Comparison of ENCODE assay signal across 8 cellular contexts in the genomic region with DNA sequence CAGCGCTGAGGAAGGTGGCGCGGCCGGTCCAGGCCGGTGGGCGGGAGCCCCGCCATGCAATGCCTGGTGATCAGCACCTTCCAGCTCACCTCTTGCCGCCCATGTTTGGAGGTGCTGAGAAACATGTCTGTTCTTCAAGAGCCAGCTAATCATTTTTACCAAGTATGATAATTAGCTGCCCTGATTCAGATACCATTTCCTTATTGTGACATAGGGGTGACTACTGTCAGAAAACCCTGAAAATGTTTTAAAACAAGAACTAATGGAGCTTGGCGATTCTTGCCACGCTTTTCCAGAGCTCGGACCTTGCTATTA. TPM values are rescaled to one million over a fixed set of nuclear protein-coding genes. Genes with fewer than 3 reads are reported as not detected.
DNase-seq lines count a peak whose midpoint lies in the region; ATAC-seq, FAIRE-seq and TF ChIP-seq lines count a peak whose summit lies in the region.

No MANE protein-coding gene starts in this region.

- no peaks in the 10 kb centered on the region for H3K36me3 Mint-ChIP-seq in activated CD4-positive, alpha-beta T cell treated with anti-CD3 and anti-CD28 coated beads for 36 hours (ENCODE audit: low read depth)

- no peaks in the 10 kb centered on the region for H3K79me2 ChIP-seq in HepG2 (ENCODE audit: insufficient read depth, low read length)

- TF ChIP-seq CTCF in body of pancreas (IDR thresholded peaks at IDR 0.05) (no peak), HepG2 (CRISPR knock-in tag; IDR thresholded peaks at IDR 0.05) (no peak)

- FAIRE-seq in HepG2 (lab: Jason Lieb, UNC) = no peak

- H3K4me2 ChIP-seq in HepG2 (ENCODE audit: low read depth, low read length) = peak overlapping the region; percentile 88

- H3K27me3 ChIP-seq in body of pancreas = no peaks in the 10 kb centered on the region
- H3K27me3 ChIP-seq in HepG2 (ENCODE audit: control insufficient read depth in 1 of 2, insufficient read depth in 2 of 2, low read length in 2 of 2) = peaks cover 0 to 47% of the 10 kb centered on the region in 2 experiments; a peak in 3 of 5 replicates

- no peak overlapping the region for H3K9ac ChIP-seq in HepG2 (ENCODE audit: insufficient read depth, low read depth, low read length)

- no peak for TF ChIP-seq EP300 in HepG2 (IDR thresholded peaks at IDR 0.05; ENCODE audit: low read depth in 2 of 2, low read length in 2 of 2)
- TF ChIP-seq EP300 in HepG2 (CRISPR knock-in tag; IDR thresholded peaks at IDR 0.05; ENCODE audit: borderline replicate concordance) = no peak

- H3K9me3 ChIP-seq in body of pancreas (no peaks in the 10 kb centered on the region), HepG2 (ENCODE audit: low read length) (no peaks in the 10 kb centered on the region)

- peaks cover 24% of the 10 kb centered on the region for H3K4me1 Mint-ChIP-seq in activated CD4-positive, alpha-beta T cell treated with anti-CD3 and anti-CD28 coated beads for 36 hours

- H3K4me1 ChIP-seq in body of pancreas (peaks cover 34% of the 10 kb centered on the region), HepG2 (ENCODE audit: insufficient read depth, low read length) (no peaks in the 10 kb centered on the region)

- in situ Hi-C loops in HepG2 (cut with HindIII; ENCODE audit: extremely low pct_ligation_motif_present, low pct_unique_long_range_greater_than_20kb) = no loop called here

- DNase-seq in activated CD4-positive, alpha-beta T cell treated with anti-CD3 and anti-CD28 coated beads for 36 hours = peak; percentile 32
- DNase-seq in activated CD4-positive, alpha-beta T cell treated with anti-CD3 and anti-CD28 coated beads, Interleukin-2, amount 50 U/mL, for 4 hours = no peak
- DNase-seq in body of pancreas = no peak
- DNase-seq in HepG2 (ENCODE audit: low spot score) = no peak
- no peak for DNase-seq in COLO829 (ENCODE audit: low spot score)

- H3K27ac ChIP-seq in body of pancreas = peak overlapping the region; percentile 83 to 97 (median 95)
- no peak overlapping the region for H3K27ac ChIP-seq in HepG2 (ENCODE audit: extremely low read length, insufficient read depth, low read length)
- peak overlapping the region; percentile 65 for H3K27ac ChIP-seq in temporal lobe (ENCODE audit: low read depth, low read length)

- intact Hi-C loops in activated CD4-positive, alpha-beta T cell treated with anti-CD3 and anti-CD28 coated beads for 36 hours (cut with DNase I, micrococcal nuclease) = no loop called here
- intact Hi-C loops in body of pancreas (cut with DNase I) (no loop called here), HepG2 (cut with micrococcal nuclease; ENCODE audit: unreplicated experiment) (no loop called here)

- no peak overlapping the region for H2AFZ ChIP-seq in HepG2 (ENCODE audit: low read length)

- CTCF ChIA-PET in activated CD4-positive, alpha-beta T cell treated with anti-CD3 and anti-CD28 coated beads for 36 hours (lab: Charles Lee) = no interaction called here
- CTCF ChIA-PET in HepG2 (lab: Yijun Ruan, JAX; ENCODE audit: low intra/inter-chr PET ratio, low total read pairs) = no interaction called here

- no peak for TF ChIP-seq RAD21 in HepG2 (CRISPR knock-in tag; IDR thresholded peaks at IDR 0.05)

- H4K20me1 ChIP-seq in HepG2 (ENCODE audit: insufficient read depth, low read length) = no peaks in the 10 kb centered on the region

- POLR2A ChIA-PET in activated CD4-positive, alpha-beta T cell treated with anti-CD3 and anti-CD28 coated beads for 36 hours (lab: Charles Lee) = no interaction called here
- POLR2A ChIA-PET in HepG2 (lab: Yijun Ruan, JAX) = no interaction called here

- H3K36me3 ChIP-seq in body of pancreas (replicated peaks in 1 of 2; ENCODE audit: insufficient read depth in 1 of 2, low read depth in 2 of 2) (no peaks in the 10 kb centered on the region), HepG2 (replicated peaks in 1 of 2; ENCODE audit: control insufficient read depth in 1 of 2, insufficient read depth in 2 of 2, low read length in 2 of 2) (no peaks in the 10 kb centered on the region)

- peaks cover 54% of the 10 kb centered on the region for H3K27me3 Mint-ChIP-seq in activated CD4-positive, alpha-beta T cell treated with anti-CD3 and anti-CD28 coated beads for 36 hours

- no peak overlapping the region for H3K4me3 Mint-ChIP-seq in activated CD4-positive, alpha-beta T cell treated with anti-CD3 and anti-CD28 coated beads for 36 hours

- no peaks in the 10 kb centered on the region for H3K9me3 Mint-ChIP-seq in activated CD4-positive, alpha-beta T cell treated with anti-CD3 and anti-CD28 coated beads for 36 hours (ENCODE audit: low read depth)

- WGBS in body of pancreas, 2 donors = 22 to 70% methylated on average over 3 to 11 of the region's 11 CpGs
- 33% methylated on average over 6 of the region's 11 CpGs for WGBS in HepG2 (ENCODE audit: low lambda C conversion rate)

- H3K4me3 ChIP-seq in body of pancreas (no peak overlapping the region), HepG2 (replicated peaks in 1 of 3; ENCODE audit: insufficient read depth in 1 of 3, low read depth in 2 of 3, low read length in 3 of 3) (peak overlapping the region in 2 of 3 experiments; percentile 50 to 72; a peak in 2 of 6 replicates)

- TF ChIP-seq POLR2A in body of pancreas (IDR thresholded peaks at IDR 0.05) (no peak), HepG2 (IDR thresholded peaks at IDR 0.05; ENCODE audit: insufficient read depth in 1 of 2, low read depth in 2 of 2, low read length in 2 of 2) (no peak)

- no TSS peak for BruUV-seq in HepG2 (replicated peaks; lab: Mats Ljungman, UMichigan)

- H3K27ac Mint-ChIP-seq in activated CD4-positive, alpha-beta T cell treated with anti-CD3 and anti-CD28 coated beads for 36 hours = no peak overlapping the region

- no peak for ATAC-seq in activated CD4-positive, alpha-beta T cell treated with anti-CD3 and anti-CD28 coated beads for 36 hours
- ATAC-seq in body of pancreas (no peak), HepG2 (no peak), HG03280 (IDR thresholded peaks at IDR 0.05; ENCODE audit: unreplicated experiment) (no peak), GM21737 (IDR thresholded peaks at IDR 0.05; ENCODE audit: unreplicated experiment) (no peak)

TF ChIP-seq in HepG2, 621 proteins besides CTCF, POLR2A, EP300 and RAD21 (continues in another document):
- TF ChIP-seq ZSCAN30 (CRISPR knock-in tag; IDR thresholded peaks at IDR 0.05) = no peak

RNA-seq across cellular contexts. Expression of a gene that starts 33.5 kb away (rescaled TPM):
- not detected for total RNA-seq in activated CD4-positive, alpha-beta T cell treated with anti-CD3 and anti-CD28 coated beads for 36 hours
- total RNA-seq in body of pancreas = 1 to 10 TPM in 1 of 2 donors, under 1 TPM in 1; 0.33 to 1.6 TPM
- not detected in 2 replicates for total RNA-seq in HepG2 (2016; rRNA removed; fragmentation: Illumina TruSeq; extraction: Trizol)
- total RNA-seq in HepG2 (2016; cell fraction: cytosol; rRNA removed; fragmentation: Illumina TruSeq; extraction: Trizol; ENCODE audit: low read depth) = not detected in 2 replicates
- total RNA-seq in HepG2 (2016; cell fraction: insoluble cytoplasmic fraction; rRNA removed; fragmentation: Illumina TruSeq; extraction: Trizol) = not detected in 2 replicates
- not detected in 2 replicates for total RNA-seq in HepG2 (2016; cell fraction: membrane; rRNA removed; fragmentation: Illumina TruSeq; extraction: Trizol)
- not detected in 2 replicates for total RNA-seq in HepG2 (2016; cell fraction: nucleus; rRNA removed; fragmentation: Illumina TruSeq; extraction: Trizol)
- polyA plus RNA-seq in HepG2 (2011; rRNA removed) = not detected in 2 replicates
- polyA plus RNA-seq in HepG2 (2011; cell fraction: cytosol; rRNA removed) = not detected in 2 replicates
- not detected in 2 replicates for polyA plus RNA-seq in HepG2 (2011; cell fraction: nucleus; rRNA removed)
- not detected in 2 replicates for polyA plus RNA-seq in HepG2 (2012)
- polyA plus RNA-seq in HepG2 (2016; cell fraction: cytosol; fragmentation: Illumina TruSeq; extraction: Trizol; ENCODE audit: low read depth) = not detected in 2 replicates
- not detected in 2 replicates for polyA plus RNA-seq in HepG2 (2016; cell fraction: insoluble cytoplasmic fraction; fragmentation: Illumina TruSeq; extraction: Trizol; ENCODE audit: low read depth)
- not detected in 2 replicates for polyA plus RNA-seq in HepG2 (2016; cell fraction: membrane; fragmentation: Illumina TruSeq; extraction: Trizol; ENCODE audit: low read depth)
- polyA plus RNA-seq in HepG2 (2016; cell fraction: nucleus; fragmentation: Illumina TruSeq; extraction: Trizol; ENCODE audit: insufficient read depth, low read depth) = not detected in 2 replicates
- not detected in 2 replicates for polyA minus RNA-seq in HepG2 (2011; rRNA and poly(A)+ RNA removed; ENCODE audit: low replicate concordance)
- polyA minus RNA-seq in HepG2 (2011; cell fraction: cytosol; rRNA and poly(A)+ RNA removed) = not detected in 2 replicates
- not detected in 2 replicates for polyA minus RNA-seq in HepG2 (2011; cell fraction: nucleus; rRNA and poly(A)+ RNA removed)
- 0.25 TPM for total RNA-seq in temporal lobe

Comparison
In these comparisons a context has a peak if more than half of its experiments do, and no peak if none do; other contexts are left out.
1. H3K4me3 ChIP-seq: peak in HepG2 (2 of 3); none in body of pancreas (0 of 2).